1 cellular context compared by ENCODE assay signal in the genomic region with DNA sequence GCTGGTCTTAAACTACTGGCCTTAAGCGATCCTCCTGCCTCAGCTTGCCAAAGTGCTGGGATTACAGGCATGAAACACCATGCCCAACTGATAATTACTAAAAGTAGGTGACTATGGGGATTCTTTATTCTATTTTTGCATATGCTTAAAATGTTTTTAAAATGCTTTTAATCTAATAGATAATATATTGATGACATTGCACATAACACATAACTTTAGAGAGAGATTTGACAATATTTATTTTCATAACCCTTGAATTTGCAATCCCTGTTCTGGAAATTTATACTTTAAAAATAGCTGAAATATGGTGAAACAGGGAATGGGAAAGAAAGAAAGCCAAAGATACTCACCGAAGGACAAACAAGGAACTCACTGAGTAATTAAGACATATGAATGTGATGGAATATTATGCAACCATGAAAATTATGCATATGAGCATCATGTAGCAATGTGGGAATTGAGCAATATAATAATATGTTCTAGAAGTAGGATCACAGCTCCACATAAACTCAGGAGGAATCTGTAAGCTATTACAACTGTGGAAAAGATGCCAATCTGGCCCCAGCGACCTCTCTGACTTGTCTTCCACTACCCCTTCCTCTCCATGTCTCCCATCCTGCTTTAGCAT.
TF ChIP-seq lines count a peak whose summit lies in the region.

No MANE protein-coding gene starts in this region.

TF ChIP-seq in IMR-90, 13 proteins besides CTCF, POLR2A, EP300 and RAD21:
- no peak for TF ChIP-seq CHD1 (IDR thresholded peaks at IDR 0.05; ENCODE audit: low read depth, low read length)
- TF ChIP-seq FOS (IDR thresholded peaks at IDR 0.05; ENCODE audit: low read depth, low read length) = no peak
- TF ChIP-seq RFX5 (IDR thresholded peaks at IDR 0.05; ENCODE audit: low read depth, low read length) = no peak
- no peak for TF ChIP-seq SMC3 (IDR thresholded peaks at IDR 0.05; ENCODE audit: low read depth, low read length)
- TF ChIP-seq NFE2L2 (IDR thresholded peaks at IDR 0.05; ENCODE audit: low read depth, low read length) = no peak
- TF ChIP-seq, protein P1, sequence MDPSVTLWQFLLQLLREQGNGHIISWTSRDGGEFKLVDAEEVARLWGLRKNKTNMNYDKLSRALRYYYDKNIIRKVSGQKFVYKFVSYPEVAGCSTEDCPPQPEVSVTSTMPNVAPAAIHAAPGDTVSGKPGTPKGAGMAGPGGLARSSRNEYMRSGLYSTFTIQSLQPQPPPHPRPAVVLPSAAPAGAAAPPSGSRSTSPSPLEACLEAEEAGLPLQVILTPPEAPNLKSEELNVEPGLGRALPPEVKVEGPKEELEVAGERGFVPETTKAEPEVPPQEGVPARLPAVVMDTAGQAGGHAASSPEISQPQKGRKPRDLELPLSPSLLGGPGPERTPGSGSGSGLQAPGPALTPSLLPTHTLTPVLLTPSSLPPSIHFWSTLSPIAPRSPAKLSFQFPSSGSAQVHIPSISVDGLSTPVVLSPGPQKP (IDR thresholded peaks at IDR 0.05; ENCODE audit: borderline replicate concordance, low read depth, low read length) = no peak
- 0 out of 2 replicates have a peak, but pooled peaks have one; percentile 5 for TF ChIP-seq CEBPB (IDR thresholded peaks at IDR 0.05; ENCODE audit: low read depth, low read length)
- TF ChIP-seq, protein P2, sequence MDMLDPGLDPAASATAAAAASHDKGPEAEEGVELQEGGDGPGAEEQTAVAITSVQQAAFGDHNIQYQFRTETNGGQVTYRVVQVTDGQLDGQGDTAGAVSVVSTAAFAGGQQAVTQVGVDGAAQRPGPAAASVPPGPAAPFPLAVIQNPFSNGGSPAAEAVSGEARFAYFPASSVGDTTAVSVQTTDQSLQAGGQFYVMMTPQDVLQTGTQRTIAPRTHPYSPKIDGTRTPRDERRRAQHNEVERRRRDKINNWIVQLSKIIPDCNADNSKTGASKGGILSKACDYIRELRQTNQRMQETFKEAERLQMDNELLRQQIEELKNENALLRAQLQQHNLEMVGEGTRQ (IDR thresholded peaks at IDR 0.05; ENCODE audit: low read depth, low read length) = no peak
- peak; percentile 23; the same call in 1 of the 2 replicates for TF ChIP-seq MAFK (IDR thresholded peaks at IDR 0.05; ENCODE audit: low read depth, low read length)
- TF ChIP-seq MXI1 (IDR thresholded peaks at IDR 0.05; ENCODE audit: borderline replicate concordance, low read depth, low read length) = no peak
